ENCODE assay signal across 11 cellular contexts in the genomic region with DNA sequence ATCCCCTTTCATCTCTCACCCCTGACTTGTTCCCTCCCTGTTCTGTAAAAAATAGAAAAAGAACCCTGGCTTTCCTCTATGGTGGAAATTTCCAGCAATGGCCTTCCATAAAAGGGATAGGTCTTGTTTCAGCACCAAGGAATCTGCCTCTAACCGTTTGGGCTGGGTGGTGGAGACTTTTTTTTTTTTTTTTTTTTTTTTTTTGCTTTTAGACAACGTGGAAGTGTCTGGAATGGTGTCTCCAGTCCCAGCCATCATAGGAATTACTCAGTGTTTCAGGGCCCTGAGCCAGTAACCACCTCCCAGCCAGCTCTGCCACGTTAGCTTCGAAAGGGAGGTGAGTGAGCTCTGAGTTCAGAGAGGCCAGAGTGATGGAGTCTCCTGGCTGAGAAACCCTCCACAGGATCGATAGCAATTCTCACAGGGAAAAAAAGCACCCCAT.
DNase-seq lines count a peak whose midpoint lies in the region; ATAC-seq and TF ChIP-seq lines count a peak whose summit lies in the region.
"Had no signal": no experiment of that assay in that cellular context is flagged by ENCODE, and none has a peak within 500 bp of the region (broad histone marks: within the 10 kb centered on the region; RNA-seq: fewer than 3 reads in every experiment).

No MANE protein-coding gene starts in this region.

- ATAC-seq in HG02840 (IDR thresholded peaks at IDR 0.05; ENCODE audit: low FRiP score, unreplicated experiment): no peak
- ATAC-seq in HG03571 (IDR thresholded peaks at IDR 0.05; ENCODE audit: unreplicated experiment): no peak
- ATAC-seq: stimulated activated memory B cell treated with anti-CD40 and anti-IgM and Interleukin-4, amounts not matched to agents 10 μg/mL and 1 μg/mL and 100 μg/mL, for 72 hours had no signal

- no peak for TF ChIP-seq CTCF in right atrium auricular region (IDR thresholded peaks at IDR 0.05)

- H3K4me1 ChIP-seq in right atrium auricular region: peaks cover 0 to 6% of the 10 kb centered on the region in 2 donors

- H3K9me3 ChIP-seq in right atrium auricular region: no peaks in the 10 kb centered on the region

- H3K27me3 ChIP-seq in right atrium auricular region: no peaks in the 10 kb centered on the region

- peak overlapping the region; percentile 70 to 89 for H3K27ac ChIP-seq in right atrium auricular region

- DNase-seq in ELR (ENCODE audit: low read depth) (peak; percentile 89), astrocyte of the hippocampus (ENCODE audit: low read depth, low spot score) (peak; percentile 96), right atrium auricular region (ENCODE audit: low spot score) (peak; percentile 83), skeletal muscle cell (ENCODE audit: low read depth) (peak; percentile 94), mesenteric fat pad (ENCODE audit: low spot score) (no peak), NCI-H510A (lab: John Stamatoyannopoulos, UW) (no peak)
- DNase-seq: effector memory CD4-positive, alpha-beta T cell; SIG-M5 had no signal

- no peaks in the 10 kb centered on the region for H3K36me3 ChIP-seq in right atrium auricular region

- no peak overlapping the region for H3K4me3 ChIP-seq in right atrium auricular region
- peak overlapping the region; percentile 21 for H3K4me3 ChIP-seq in skeletal muscle cell (ENCODE audit: low read depth, low read length)

Comparison
In these comparisons a context has a peak if more than half of its experiments do, and no peak if none do; other contexts are left out.
1. DNase-seq: peak in ELR (single experiment), astrocyte of the hippocampus (single experiment), right atrium auricular region (single experiment) and skeletal muscle cell (single experiment); none in mesenteric fat pad (single experiment) and NCI-H510A (single experiment).